In the genomic region with DNA sequence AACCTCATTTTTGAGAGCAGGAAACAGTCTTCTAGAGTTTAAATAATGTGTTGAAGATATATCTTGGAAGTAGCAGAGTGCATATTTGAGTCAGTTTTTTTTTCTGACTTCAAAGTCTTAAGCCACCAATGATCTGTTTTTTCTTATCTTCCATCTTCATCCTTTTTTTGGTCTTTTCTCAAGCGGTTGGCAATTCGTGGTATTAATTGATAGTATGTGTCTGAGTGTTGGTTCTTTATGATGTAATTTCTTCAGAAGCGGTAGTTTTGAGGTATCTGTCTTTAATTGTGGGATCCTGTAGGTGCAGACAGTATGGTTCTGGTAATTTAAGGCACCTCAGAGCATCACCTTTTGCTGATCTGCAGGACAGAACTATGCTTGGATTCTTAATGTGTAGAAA, we compare ENCODE assay signal across 19 cellular contexts. TPM values are rescaled to one million over a fixed set of nuclear protein-coding genes. Genes with fewer than 3 reads are reported as not detected.
DNase-seq lines count a peak whose midpoint lies in the region; ATAC-seq lines count a peak whose summit lies in the region.
"Had no signal": no experiment of that assay in that cellular context is flagged by ENCODE, and none has a peak within 500 bp of the region (broad histone marks: within the 10 kb centered on the region; RNA-seq: fewer than 3 reads in every experiment).

No MANE protein-coding gene starts in this region.

- peaks cover 65% of the 10 kb centered on the region for H3K4me1 Mint-ChIP-seq in activated naive CD4-positive, alpha-beta T cell treated with anti-CD3 and anti-CD28 coated beads, Interleukin-2, amount 10 ng/mL, durations not matched to agents 7 days and 5 days
- peaks cover 45% of the 10 kb centered on the region for H3K4me1 Mint-ChIP-seq in T-helper 17 cell
- peaks cover 70% of the 10 kb centered on the region for H3K4me1 Mint-ChIP-seq in stimulated activated naive CD8-positive, alpha-beta T cell treated with anti-CD3 and anti-CD28 coated beads, Interleukin-15, amount 100 ng/mL, for 72 hours

- no peaks in the 10 kb centered on the region for H3K9me3 ChIP-seq in T-helper 17 cell (ENCODE audit: control insufficient read depth, low read length, poor library complexity, severe bottlenecking)
- H3K9me3 ChIP-seq: body of pancreas, right lobe of liver had no signal

- ATAC-seq in T-helper 17 cell: peak; percentile 62
- ATAC-seq in stimulated activated naive CD8-positive, alpha-beta T cell treated with anti-CD3 and anti-CD28 coated beads, Interleukin-15, amount 100 ng/mL, for 72 hours: peak; percentile 56
- no peak for ATAC-seq in GM18502 (IDR thresholded peaks at IDR 0.05; ENCODE audit: poor library complexity, unreplicated experiment)
- ATAC-seq: body of pancreas, GM23338, K562, right lobe of liver had no signal

- peak overlapping the region; percentile 21 for H3K27ac Mint-ChIP-seq in activated naive CD4-positive, alpha-beta T cell treated with anti-CD3 and anti-CD28 coated beads, Interleukin-2, amount 10 ng/mL, durations not matched to agents 7 days and 5 days
- H3K27ac Mint-ChIP-seq in T-helper 17 cell: peak overlapping the region; percentile 95
- peak overlapping the region; percentile 10 to 38 for H3K27ac Mint-ChIP-seq in stimulated activated naive CD8-positive, alpha-beta T cell treated with anti-CD3 and anti-CD28 coated beads, Interleukin-15, amount 100 ng/mL, for 72 hours
- H3K27ac Mint-ChIP-seq: dendritic cell treated with granulocyte-macrophage colony-stimulating factor and Interleukin-4, amounts not matched to agents 40 ng/mL and 50 ng/mL, for 4 days; GM23338 had no signal

- no peak for DNase-seq in activated naive CD4-positive, alpha-beta T cell treated with anti-CD3 and anti-CD28 coated beads, Interleukin-2, amount 10 ng/mL, durations not matched to agents 7 days and 5 days
- no peak for DNase-seq in activated naive CD4-positive, alpha-beta T cell (lab: John Stamatoyannopoulos, UW)
- DNase-seq in T-helper 17 cell (no peak), GM03348 (ENCODE audit: low spot score) (no peak), NCI-H748 (lab: John Stamatoyannopoulos, UW; ENCODE audit: unreplicated experiment) (no peak)
- peak; percentile 72 for DNase-seq in central memory CD4-positive, alpha-beta T cell
- DNase-seq in stimulated activated naive CD8-positive, alpha-beta T cell treated with anti-CD3 and anti-CD28 coated beads, Interleukin-15, amount 100 ng/mL, for 72 hours: peak in 1 of 2 donors; percentile 21
- DNase-seq: activated gamma-delta T cell, body of pancreas, Calu3, erythroblast, NCI-H524, right lobe of liver, substantia nigra, T1000 had no signal

- no peak overlapping the region for H3K4me3 Mint-ChIP-seq in activated naive CD4-positive, alpha-beta T cell treated with anti-CD3 and anti-CD28 coated beads, Interleukin-2, amount 10 ng/mL, durations not matched to agents 7 days and 5 days
- peak overlapping the region; percentile 70 for H3K4me3 Mint-ChIP-seq in T-helper 17 cell
- H3K4me3 Mint-ChIP-seq in stimulated activated naive CD8-positive, alpha-beta T cell treated with anti-CD3 and anti-CD28 coated beads, Interleukin-15, amount 100 ng/mL, for 72 hours: peak overlapping the region; percentile 65 to 77
- H3K4me3 Mint-ChIP-seq: dendritic cell treated with granulocyte-macrophage colony-stimulating factor and Interleukin-4, amounts not matched to agents 40 ng/mL and 50 ng/mL, for 4 days; GM23338 had no signal

- H3K36me3 Mint-ChIP-seq in activated naive CD4-positive, alpha-beta T cell treated with anti-CD3 and anti-CD28 coated beads, Interleukin-2, amount 10 ng/mL, durations not matched to agents 7 days and 5 days: peaks cover 14% of the 10 kb centered on the region
- peaks cover 3% of the 10 kb centered on the region for H3K36me3 Mint-ChIP-seq in T-helper 17 cell (ENCODE audit: low read depth)

- H3K27me3 Mint-ChIP-seq in activated naive CD4-positive, alpha-beta T cell treated with anti-CD3 and anti-CD28 coated beads, Interleukin-2, amount 10 ng/mL, durations not matched to agents 7 days and 5 days: peaks cover 6% of the 10 kb centered on the region
- H3K27me3 Mint-ChIP-seq in T-helper 17 cell: no peaks in the 10 kb centered on the region
- no peaks in the 10 kb centered on the region for H3K27me3 Mint-ChIP-seq in stimulated activated naive CD8-positive, alpha-beta T cell treated with anti-CD3 and anti-CD28 coated beads, Interleukin-15, amount 100 ng/mL, for 72 hours
- H3K27me3 Mint-ChIP-seq: dendritic cell treated with granulocyte-macrophage colony-stimulating factor and Interleukin-4, amounts not matched to agents 40 ng/mL and 50 ng/mL, for 4 days had no signal

- CTCF ChIA-PET in activated naive CD4-positive, alpha-beta T cell treated with anti-CD3 and anti-CD28 coated beads, Interleukin-2, amount 10 ng/mL, durations not matched to agents 7 days and 5 days (lab: Charles Lee): no interaction called here

- no peaks in the 10 kb centered on the region for H3K9me3 Mint-ChIP-seq in activated naive CD4-positive, alpha-beta T cell treated with anti-CD3 and anti-CD28 coated beads, Interleukin-2, amount 10 ng/mL, durations not matched to agents 7 days and 5 days
- H3K9me3 Mint-ChIP-seq in stimulated activated naive CD8-positive, alpha-beta T cell treated with anti-CD3 and anti-CD28 coated beads, Interleukin-15, amount 100 ng/mL, for 72 hours: no peaks in the 10 kb centered on the region
- H3K9me3 Mint-ChIP-seq: dendritic cell treated with granulocyte-macrophage colony-stimulating factor and Interleukin-4, amounts not matched to agents 40 ng/mL and 50 ng/mL, for 4 days; GM23338 had no signal

RNA-seq across cellular contexts. Expression of gene CSNK1G3, which starts 3.9 kb away (rescaled TPM):
- total RNA-seq in T-helper 17 cell: 10 to 100 TPM; 61.8 to 65.7 TPM

Comparison
In these comparisons a context has a peak if more than half of its experiments do, and no peak if none do; other contexts are left out.
1. H3K27ac Mint-ChIP-seq: peak in every context shown above with its lines; median percentile 95 in T-helper 17 cell; 24 in stimulated activated naive CD8-positive, alpha-beta T cell treated with anti-CD3 and anti-CD28 coated beads, Interleukin-15, amount 100 ng/mL, for 72 hours; 21 in activated naive CD4-positive, alpha-beta T cell treated with anti-CD3 and anti-CD28 coated beads, Interleukin-2, amount 10 ng/mL, durations not matched to agents 7 days and 5 days.